ENCODE assay signal across 24 cellular contexts in the genomic region with DNA sequence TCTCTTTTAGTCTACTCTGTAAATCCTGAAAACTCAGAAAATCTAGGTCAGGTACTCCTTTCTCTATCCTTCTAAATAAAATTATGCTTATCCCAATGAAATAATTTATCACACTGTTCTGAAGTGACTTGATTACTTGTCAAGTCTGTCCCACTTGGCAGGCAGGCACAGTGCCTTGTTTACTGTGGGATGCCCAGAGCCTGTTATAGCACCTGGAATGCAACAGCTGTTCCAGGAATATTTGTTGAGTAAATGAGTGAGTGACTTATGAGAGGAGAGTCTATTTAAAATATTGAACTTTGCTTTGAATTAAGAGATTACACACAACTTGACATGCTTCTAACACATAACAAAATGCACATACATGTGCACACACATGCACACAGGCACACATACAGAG.
A peak's percentile ranks its signal among the peaks of the same experiment; 100 is the strongest.
DNase-seq lines count a peak whose midpoint lies in the region; ATAC-seq and TF ChIP-seq lines count a peak whose summit lies in the region.
"Had no signal": no experiment of that assay in that cellular context is flagged by ENCODE, and none has a peak within 500 bp of the region (broad histone marks: within the 10 kb centered on the region; RNA-seq: fewer than 3 reads in every experiment).

No MANE protein-coding gene starts in this region.

- no peak overlapping the region for H3K14ac ChIP-seq in H9 (ENCODE audit: insufficient read depth, low read length)

- no peaks in the 10 kb centered on the region for H3K27me3 Mint-ChIP-seq in H9 (ENCODE audit: low read depth)
- H3K27me3 Mint-ChIP-seq: activated naive CD4-positive, alpha-beta T cell treated with anti-CD3 and anti-CD28 coated beads, Interleukin-2, amount 10 ng/mL, durations not matched to agents 7 days and 5 days; IgD-negative memory B cell; naive B cell; stimulated activated memory B cell treated with anti-CD40 and anti-IgM and Interleukin-4, amounts not matched to agents 10 μg/mL and 1 μg/mL and 100 μg/mL, for 72 hours had no signal

- no peak overlapping the region for H3K23ac ChIP-seq in H9 (ENCODE audit: insufficient read length, low read depth, low read length)

- H3T11ph ChIP-seq in H9 (ENCODE audit: low read length): no peak overlapping the region

- H3K9me3 ChIP-seq in right atrium auricular region (no peaks in the 10 kb centered on the region), upper lobe of right lung (no peaks in the 10 kb centered on the region), H9 (ENCODE audit: control insufficient read depth, low read depth, low read length) (no peaks in the 10 kb centered on the region)

- H2AK5ac ChIP-seq in H9 (ENCODE audit: insufficient read length, low read length): no peak overlapping the region

- H3K9me3 Mint-ChIP-seq in H9: no peaks in the 10 kb centered on the region
- H3K9me3 Mint-ChIP-seq: stimulated activated memory B cell treated with anti-CD40 and anti-IgM and Interleukin-4, amounts not matched to agents 10 μg/mL and 1 μg/mL and 100 μg/mL, for 72 hours had no signal

- H3K36me3 ChIP-seq in right atrium auricular region: peaks cover 13% of the 10 kb centered on the region
- no peaks in the 10 kb centered on the region for H3K36me3 ChIP-seq in upper lobe of right lung

- intact Hi-C loops in Right ventricle myocardium superior (cut with DNase I): no loop called here
- intact Hi-C loops in left ventricle myocardium superior (cut with micrococcal nuclease): no loop called here
- intact Hi-C loops in upper lobe of right lung (cut with DNase I): no loop called here

- no peak overlapping the region for H3K9ac ChIP-seq in H9 (ENCODE audit: extremely low read depth, insufficient read length, low read length)
- H3K9ac ChIP-seq: GM23248 had no signal

- H3K27me3 ChIP-seq in right atrium auricular region (no peaks in the 10 kb centered on the region), upper lobe of right lung (no peaks in the 10 kb centered on the region), H9 (ENCODE audit: insufficient read depth, low read length) (no peaks in the 10 kb centered on the region)

- H4K91ac ChIP-seq in H9 (ENCODE audit: insufficient read length, low read depth, low read length): no peak overlapping the region

- H3K4me1 ChIP-seq in right atrium auricular region: no peaks in the 10 kb centered on the region
- H3K4me1 ChIP-seq in upper lobe of right lung: no peaks in the 10 kb centered on the region
- H3K4me1 ChIP-seq in H9 (ENCODE audit: insufficient read depth, low read length): no peaks in the 10 kb centered on the region

- no peak overlapping the region for H4K5ac ChIP-seq in H9 (ENCODE audit: insufficient read length, low read depth, low read length)

- no peaks in the 10 kb centered on the region for H3K79me2 ChIP-seq in H9 (ENCODE audit: insufficient read depth, low read length)

- H3K23me2 ChIP-seq in H9 (ENCODE audit: insufficient read length, low read depth, low read length, poor library complexity, severe bottlenecking): no peaks in the 10 kb centered on the region

- H3K36me3 Mint-ChIP-seq in H9 (ENCODE audit: insufficient read depth in 1 of 3, low read depth in 3 of 3): peaks cover 11 to 36% (median 13%) of the 10 kb centered on the region in 3 experiments
- H3K36me3 Mint-ChIP-seq: activated naive CD4-positive, alpha-beta T cell treated with anti-CD3 and anti-CD28 coated beads, Interleukin-2, amount 10 ng/mL, durations not matched to agents 7 days and 5 days; IgD-negative memory B cell; naive B cell; stimulated activated memory B cell treated with anti-CD40 and anti-IgM and Interleukin-4, amounts not matched to agents 10 μg/mL and 1 μg/mL and 100 μg/mL, for 72 hours had no signal

- no peak overlapping the region for H3K27ac Mint-ChIP-seq in H9
- H3K27ac Mint-ChIP-seq: activated naive CD4-positive, alpha-beta T cell treated with anti-CD3 and anti-CD28 coated beads, Interleukin-2, amount 10 ng/mL, durations not matched to agents 7 days and 5 days; IgD-negative memory B cell; naive B cell; stimulated activated memory B cell treated with anti-CD40 and anti-IgM and Interleukin-4, amounts not matched to agents 10 μg/mL and 1 μg/mL and 100 μg/mL, for 72 hours had no signal

- TF ChIP-seq CTCF in right atrium auricular region (IDR thresholded peaks at IDR 0.05) (no peak), upper lobe of right lung (IDR thresholded peaks at IDR 0.05) (no peak), H9 (conservative IDR thresholded peaks at IDR 0.05) (no peak)

- no peak overlapping the region for H2BK12ac ChIP-seq in H9 (ENCODE audit: insufficient read length, low read depth, low read length)

- DNase-seq in Right ventricle myocardium superior: peak; percentile 47
- DNase-seq in right atrium auricular region (ENCODE audit: low spot score): no peak
- DNase-seq in NCI-H446 treated with DMSO at 0.1 percent for 48 hours (lab: John Stamatoyannopoulos, UW): peak; percentile 68
- peak; percentile 55 for DNase-seq in left ventricle myocardium superior
- DNase-seq in upper lobe of right lung: no peak
- DNase-seq in H9: no peak
- DNase-seq in Kasumi-1 (lab: John Stamatoyannopoulos, UW): no peak
- DNase-seq: activated CD8-positive, alpha-beta memory T cell treated with anti-CD3 and anti-CD28 coated beads for 24 hours; activated naive CD4-positive, alpha-beta T cell treated with anti-CD3 and anti-CD28 coated beads, Interleukin-2, amount 10 ng/mL, durations not matched to agents 7 days and 5 days; activated T-cell treated with anti-CD3 and anti-CD28 coated beads, Interleukin-2, amount 50 U/mL, for 48 hours; anterior cingulate cortex; cerebellar nuclear complex; foreskin fibroblast; GM23248; hypothalamus; naive B cell; NK-92 treated with Interleukin-12 subunit alpha and Interleukin-12 subunit beta, amount 100 ng/mL, for 24 hours; SW 1271 had no signal

- H3K27ac ChIP-seq in right atrium auricular region (peak overlapping the region in 1 of 2 donors; percentile 33), upper lobe of right lung (no peak overlapping the region), H9 (ENCODE audit: insufficient read length, low read depth, low read length) (no peak overlapping the region)
- H3K27ac ChIP-seq: C4-2B, GM23248, HL-60 had no signal

- H3K4me3 ChIP-seq in right atrium auricular region (no peak overlapping the region), upper lobe of right lung (no peak overlapping the region)
- H3K4me3 ChIP-seq: GM23248 had no signal

- H2AFZ ChIP-seq in H9 (ENCODE audit: low read length): no peak overlapping the region
- H2AFZ ChIP-seq: GM23248 had no signal

- no peak overlapping the region for H3K4me3 Mint-ChIP-seq in H9
- H3K4me3 Mint-ChIP-seq: activated naive CD4-positive, alpha-beta T cell treated with anti-CD3 and anti-CD28 coated beads, Interleukin-2, amount 10 ng/mL, durations not matched to agents 7 days and 5 days; IgD-negative memory B cell; naive B cell; stimulated activated memory B cell treated with anti-CD40 and anti-IgM and Interleukin-4, amounts not matched to agents 10 μg/mL and 1 μg/mL and 100 μg/mL, for 72 hours had no signal

- peaks cover 7 to 8% of the 10 kb centered on the region in 2 experiments for H3K4me1 Mint-ChIP-seq in H9
- H3K4me1 Mint-ChIP-seq: activated naive CD4-positive, alpha-beta T cell treated with anti-CD3 and anti-CD28 coated beads, Interleukin-2, amount 10 ng/mL, durations not matched to agents 7 days and 5 days; IgD-negative memory B cell; naive B cell; stimulated activated memory B cell treated with anti-CD40 and anti-IgM and Interleukin-4, amounts not matched to agents 10 μg/mL and 1 μg/mL and 100 μg/mL, for 72 hours had no signal

- ATAC-seq in Right ventricle myocardium superior (ENCODE audit: poor library complexity) (peak; percentile 94), left ventricle myocardium superior (peak; percentile 94), upper lobe of right lung (peak; percentile 36), HG02973 (IDR thresholded peaks at IDR 0.05; ENCODE audit: unreplicated experiment) (no peak)
- ATAC-seq: activated CD4-positive, CD25-positive, alpha-beta regulatory T cell treated with anti-CD3 and anti-CD28 coated beads, Interleukin-2, amount 50 U/mL, for 24 hours; stimulated activated memory B cell treated with anti-CD40 and anti-IgM and Interleukin-4, amounts not matched to agents 10 μg/mL and 1 μg/mL and 100 μg/mL, for 72 hours had no signal

- no peak overlapping the region for H2BK5ac ChIP-seq in H9 (ENCODE audit: insufficient read length, low read length)

- H3K4ac ChIP-seq in H9 (ENCODE audit: low read depth, low read length): no peak overlapping the region

- H2BK20ac ChIP-seq in H9 (ENCODE audit: low read depth, low read length, poor library complexity, severe bottlenecking): no peak overlapping the region

- H3K18ac ChIP-seq in H9 (ENCODE audit: insufficient read length, low read depth, low read length): no peak overlapping the region

- no peak overlapping the region for H2BK120ac ChIP-seq in H9 (ENCODE audit: low read depth, low read length, poor library complexity, severe bottlenecking)

- H3K56ac ChIP-seq in H9 (ENCODE audit: insufficient read length, low read depth, low read length): no peak overlapping the region

- no peak overlapping the region for H3K4me2 ChIP-seq in H9 (ENCODE audit: insufficient read depth, insufficient read length, low read length)

- no peak overlapping the region for H4K8ac ChIP-seq in H9 (replicated peaks; ENCODE audit: insufficient read length, low read depth, low read length)

- no peaks in the 10 kb centered on the region for H4K20me1 ChIP-seq in H9 (ENCODE audit: control insufficient read depth, insufficient read depth, insufficient read length)

- H3K79me1 ChIP-seq in H9 (ENCODE audit: insufficient read depth, low read depth, low read length, poor library complexity, severe bottlenecking): no peaks in the 10 kb centered on the region

- H2BK15ac ChIP-seq in H9 (ENCODE audit: low read depth, low read length): no peak overlapping the region

Comparison
In these comparisons a context has a peak if more than half of its experiments do, and no peak if none do; other contexts are left out.
1. DNase-seq: peak in Right ventricle myocardium superior (single experiment), NCI-H446 treated with DMSO at 0.1 percent for 48 hours (single experiment) and left ventricle myocardium superior (single experiment); none in right atrium auricular region (single experiment), upper lobe of right lung (single experiment), H9 (single experiment) and Kasumi-1 (0 of 2).